In the genomic region with DNA sequence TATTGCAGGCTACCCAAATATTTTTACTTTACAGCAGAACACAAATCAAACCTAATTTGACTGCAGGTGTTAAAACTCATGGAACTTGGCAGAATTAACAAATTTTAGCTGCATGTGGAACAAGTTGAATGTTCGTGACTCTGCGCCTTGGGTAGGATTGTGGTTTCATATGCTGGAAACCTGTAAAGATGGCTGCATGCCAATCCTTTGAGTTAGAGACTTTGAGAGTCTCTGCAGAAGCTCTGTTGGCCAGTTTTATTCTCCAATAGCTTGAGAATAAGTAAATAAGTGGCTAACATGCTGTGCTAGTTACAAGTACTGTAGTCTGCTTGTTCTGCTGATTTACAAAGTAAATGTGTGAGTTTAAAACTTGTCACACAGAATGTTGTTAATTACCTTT, we compare ENCODE assay signal across 13 cellular contexts.
DNase-seq lines count a peak whose midpoint lies in the region; FAIRE-seq and TF ChIP-seq lines count a peak whose summit lies in the region.
"Had no signal": no experiment of that assay in that cellular context is flagged by ENCODE, and none has a peak within 500 bp of the region (broad histone marks: within the 10 kb centered on the region; RNA-seq: fewer than 3 reads in every experiment).

No MANE protein-coding gene starts in this region.

- intact Hi-C loops in activated naive CD4-positive, alpha-beta T cell treated with anti-CD3 and anti-CD28 coated beads for 36 hours (cut with micrococcal nuclease): loop anchor here (2.0 kb wide), 1 partner anchor 16 kb away; no protein-coding TSS in a partner anchor

- H3K9me3 Mint-ChIP-seq in activated naive CD4-positive, alpha-beta T cell treated with anti-CD3 and anti-CD28 coated beads for 36 hours: no peaks in the 10 kb centered on the region
- no peaks in the 10 kb centered on the region for H3K9me3 Mint-ChIP-seq in T-helper 2 cell treated with Interferon-gamma antibody and Interleukin-4, amounts not matched to agents 5 μg/mL and 100 μg/mL, for 36 hours
- H3K9me3 Mint-ChIP-seq: activated T-helper 2 cell treated with anti-CD3 and anti-CD28 coated beads, Interferon-gamma antibody, Interleukin-2, Interleukin-4, amounts not matched to agents 10 μg/mL and 5 μg/mL and 100 μg/mL, durations not matched to agents 14 hours and 24 hours and 36 hours had no signal

- DNase-seq in activated naive CD4-positive, alpha-beta T cell treated with anti-CD3 and anti-CD28 coated beads for 36 hours: peak; percentile 21
- no peak for DNase-seq in activated naive CD4-positive, alpha-beta T cell treated with anti-CD3 and anti-CD28 coated beads, Interleukin-2, amount 50 U/mL, for 16 hours
- DNase-seq in M059J (ENCODE audit: low read depth) (peak; percentile 19), astrocyte of the cerebellum (ENCODE audit: low read depth) (peak; percentile 86), urothelium cell line (ENCODE audit: low spot score) (peak; percentile 22), NCI-H1092 (lab: John Stamatoyannopoulos, UW) (no peak), NCI-H1417 (lab: John Stamatoyannopoulos, UW) (no peak)
- DNase-seq in T-helper 2 cell treated with Interferon-gamma antibody and Interleukin-4, amounts not matched to agents 5 μg/mL and 100 μg/mL, for 36 hours (ENCODE audit: low spot score): no peak
- DNase-seq: cerebellar nuclear complex, HCEC 1CT, NCI-H1436 had no signal

- peaks cover 9% of the 10 kb centered on the region for H3K4me1 Mint-ChIP-seq in activated naive CD4-positive, alpha-beta T cell treated with anti-CD3 and anti-CD28 coated beads for 36 hours (ENCODE audit: low read depth)
- peaks cover 5% of the 10 kb centered on the region for H3K4me1 Mint-ChIP-seq in T-helper 2 cell treated with Interferon-gamma antibody and Interleukin-4, amounts not matched to agents 5 μg/mL and 100 μg/mL, for 36 hours (ENCODE audit: low read depth)

- no peak for TF ChIP-seq CTCF in astrocyte of the cerebellum (IDR thresholded peaks at IDR 0.05; ENCODE audit: low read depth, low read length, missing control alignments)

- H3K4me3 ChIP-seq in astrocyte of the cerebellum (ENCODE audit: low read depth, low read length): no peak overlapping the region

- no peaks in the 10 kb centered on the region for H3K27me3 Mint-ChIP-seq in activated naive CD4-positive, alpha-beta T cell treated with anti-CD3 and anti-CD28 coated beads for 36 hours (ENCODE audit: low read depth)
- peaks cover 10% of the 10 kb centered on the region for H3K27me3 Mint-ChIP-seq in T-helper 2 cell treated with Interferon-gamma antibody and Interleukin-4, amounts not matched to agents 5 μg/mL and 100 μg/mL, for 36 hours (ENCODE audit: low read depth)

- no peak overlapping the region for H3K27ac Mint-ChIP-seq in activated naive CD4-positive, alpha-beta T cell treated with anti-CD3 and anti-CD28 coated beads for 36 hours
- no peak overlapping the region for H3K27ac Mint-ChIP-seq in T-helper 2 cell treated with Interferon-gamma antibody and Interleukin-4, amounts not matched to agents 5 μg/mL and 100 μg/mL, for 36 hours
- H3K27ac Mint-ChIP-seq: activated T-helper 2 cell treated with anti-CD3 and anti-CD28 coated beads, Interferon-gamma antibody, Interleukin-2, Interleukin-4, amounts not matched to agents 10 μg/mL and 5 μg/mL and 100 μg/mL, durations not matched to agents 14 hours and 24 hours and 36 hours had no signal

- FAIRE-seq in urothelium cell line (lab: Jason Lieb, UNC): no peak
- FAIRE-seq: GM12892 had no signal

- CTCF ChIA-PET in activated naive CD4-positive, alpha-beta T cell treated with anti-CD3 and anti-CD28 coated beads for 36 hours (lab: Charles Lee): interaction anchor here (0.7 kb wide), 1 partner anchor 22 kb away, joined by 3 read pairs; no protein-coding TSS in a partner anchor

- no peak overlapping the region for H3K4me3 Mint-ChIP-seq in activated naive CD4-positive, alpha-beta T cell treated with anti-CD3 and anti-CD28 coated beads for 36 hours
- no peak overlapping the region for H3K4me3 Mint-ChIP-seq in T-helper 2 cell treated with Interferon-gamma antibody and Interleukin-4, amounts not matched to agents 5 μg/mL and 100 μg/mL, for 36 hours

- in situ Hi-C loops in astrocyte of the cerebellum (cut with HindIII; ENCODE audit: low sequenced_read_pairs): no loop called here

- H3K36me3 Mint-ChIP-seq in activated naive CD4-positive, alpha-beta T cell treated with anti-CD3 and anti-CD28 coated beads for 36 hours (ENCODE audit: low read depth): no peaks in the 10 kb centered on the region
- H3K36me3 Mint-ChIP-seq in T-helper 2 cell treated with Interferon-gamma antibody and Interleukin-4, amounts not matched to agents 5 μg/mL and 100 μg/mL, for 36 hours (ENCODE audit: low read depth): no peaks in the 10 kb centered on the region

Comparison
In these comparisons a context has a peak if more than half of its experiments do, and no peak if none do; other contexts are left out.
1. DNase-seq: peak in activated naive CD4-positive, alpha-beta T cell treated with anti-CD3 and anti-CD28 coated beads for 36 hours (single experiment), M059J (single experiment), astrocyte of the cerebellum (single experiment) and urothelium cell line (single experiment); none in activated naive CD4-positive, alpha-beta T cell treated with anti-CD3 and anti-CD28 coated beads, Interleukin-2, amount 50 U/mL, for 16 hours (single experiment), NCI-H1092 (single experiment), NCI-H1417 (0 of 3) and T-helper 2 cell treated with Interferon-gamma antibody and Interleukin-4, amounts not matched to agents 5 μg/mL and 100 μg/mL, for 36 hours (single experiment).